27 cellular contexts compared by ENCODE assay signal in the genomic region with DNA sequence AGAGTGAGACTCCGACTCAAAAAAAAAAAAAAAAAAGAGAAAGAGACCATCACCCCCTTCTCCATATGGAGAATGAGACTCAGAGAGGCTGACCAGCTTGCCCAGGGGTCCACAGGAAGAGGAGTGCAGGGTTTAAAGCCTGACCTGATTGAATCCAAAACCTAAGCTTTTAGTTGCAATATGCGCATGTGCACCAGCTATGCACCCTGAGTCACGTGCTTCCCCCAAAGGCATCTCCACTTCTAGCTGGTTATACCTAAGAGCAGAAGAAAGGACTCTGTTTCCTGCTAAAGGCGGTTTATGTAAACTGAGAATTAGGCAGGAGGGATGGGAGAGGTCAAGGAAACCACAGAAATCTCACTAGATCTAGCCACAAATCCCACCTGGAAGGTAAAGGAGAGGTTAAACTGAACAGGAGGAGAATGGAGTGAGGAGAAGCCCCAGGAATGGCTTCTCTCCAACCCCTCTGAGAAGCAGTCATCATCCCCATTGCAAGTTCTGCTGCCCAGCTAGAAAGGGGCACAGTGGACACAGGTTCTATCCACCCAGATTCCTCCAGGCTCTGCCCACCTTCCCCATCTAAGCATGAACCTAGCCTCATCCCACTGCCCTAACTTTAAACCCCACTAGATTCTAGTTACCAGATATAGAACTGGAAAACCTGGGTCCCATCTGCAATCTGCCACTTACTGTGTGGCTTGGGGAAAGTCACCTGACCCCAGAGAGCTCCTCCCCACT.
"Had no signal": no experiment of that assay in that cellular context is flagged by ENCODE, and none has a peak within 500 bp of the region (broad histone marks: within the 10 kb centered on the region; RNA-seq: fewer than 3 reads in every experiment).

No MANE protein-coding gene starts in this region.

- ATAC-seq: activated CD8-positive, alpha-beta memory T cell treated with anti-CD3 and anti-CD28 coated beads, Interleukin-2, amount 10 ng/mL, durations not matched to agents 7 days and 5 days; body of pancreas had no signal

- H3K27me3 ChIP-seq: ascending aorta, body of pancreas, MG63, Peyer's patch had no signal

- H3K27me3 Mint-ChIP-seq: activated CD4-positive, alpha-beta T cell treated with anti-CD3 and anti-CD28 coated beads, Interleukin-2, amount 10 ng/mL, durations not matched to agents 24 days and 14 days; activated CD8-positive, alpha-beta memory T cell treated with anti-CD3 and anti-CD28 coated beads, Interleukin-2, amount 10 ng/mL, durations not matched to agents 7 days and 5 days; activated naive CD4-positive, alpha-beta T cell treated with anti-CD3 and anti-CD28 coated beads, Interleukin-2, amount 50 U/mL, for 24 hours; activated T-cell treated with anti-CD3 and anti-CD28 coated beads, Interleukin-2, amount 50 U/mL, for 24 hours; central memory CD8-positive, alpha-beta T cell; IgD-negative memory B cell had no signal

- FAIRE-seq: bronchial epithelial cell had no signal

- H3K4me1 ChIP-seq: ascending aorta, body of pancreas, Peyer's patch had no signal

- H3K4me3 Mint-ChIP-seq: activated CD4-positive, alpha-beta T cell treated with anti-CD3 and anti-CD28 coated beads, Interleukin-2, amount 10 ng/mL, durations not matched to agents 24 days and 14 days; activated CD8-positive, alpha-beta memory T cell treated with anti-CD3 and anti-CD28 coated beads, Interleukin-2, amount 10 ng/mL, durations not matched to agents 7 days and 5 days; activated naive CD4-positive, alpha-beta T cell treated with anti-CD3 and anti-CD28 coated beads, Interleukin-2, amount 50 U/mL, for 24 hours; activated T-cell treated with anti-CD3 and anti-CD28 coated beads, Interleukin-2, amount 50 U/mL, for 24 hours; activated T-helper 1 cell treated with anti-CD3 and anti-CD28 coated beads, Interleukin-12 subunit alpha, Interleukin-12 subunit beta, Interleukin-2, Interleukin-4 antibody, amounts not matched to agents 30 ng/mL and 10 ng/mL and 1 ng/mL, durations not matched to agents 14 hours and 24 hours and 36 hours; central memory CD8-positive, alpha-beta T cell; IgD-negative memory B cell; T-helper 1 cell treated with Interleukin-12 subunit alpha and Interleukin-12 subunit beta and Interleukin-4 antibody, amounts not matched to agents 30 μg/mL and 1 μg/mL, for 36 hours had no signal

- H3K4me3 ChIP-seq: ascending aorta, body of pancreas, MG63, Peyer's patch had no signal

- H3K9me3 ChIP-seq: body of pancreas, MG63, Peyer's patch had no signal

- H3K27ac Mint-ChIP-seq: activated CD4-positive, alpha-beta T cell treated with anti-CD3 and anti-CD28 coated beads, Interleukin-2, amount 10 ng/mL, durations not matched to agents 24 days and 14 days; activated CD8-positive, alpha-beta memory T cell treated with anti-CD3 and anti-CD28 coated beads, Interleukin-2, amount 10 ng/mL, durations not matched to agents 7 days and 5 days; activated naive CD4-positive, alpha-beta T cell treated with anti-CD3 and anti-CD28 coated beads, Interleukin-2, amount 50 U/mL, for 24 hours; activated T-cell treated with anti-CD3 and anti-CD28 coated beads, Interleukin-2, amount 50 U/mL, for 24 hours; activated T-helper 1 cell treated with anti-CD3 and anti-CD28 coated beads, Interleukin-12 subunit alpha, Interleukin-12 subunit beta, Interleukin-2, Interleukin-4 antibody, amounts not matched to agents 30 ng/mL and 10 ng/mL and 1 ng/mL, durations not matched to agents 14 hours and 24 hours and 36 hours; IgD-negative memory B cell; T-helper 1 cell treated with Interleukin-12 subunit alpha and Interleukin-12 subunit beta and Interleukin-4 antibody, amounts not matched to agents 30 μg/mL and 1 μg/mL, for 36 hours had no signal

- DNase-seq: activated CD4-positive, alpha-beta T cell treated with anti-CD3 and anti-CD28 coated beads for 1 hour; activated CD4-positive, alpha-beta T cell treated with anti-CD3 and anti-CD28 coated beads, Interleukin-2, amount 10 ng/mL, durations not matched to agents 24 days and 14 days; activated CD4-positive, alpha-beta T cell treated with anti-CD3 and anti-CD28 coated beads, Interleukin-2, amount 50 U/mL, for 48 hours; activated CD8-positive, alpha-beta memory T cell treated with anti-CD3 and anti-CD28 coated beads, Interleukin-2, amount 10 ng/mL, durations not matched to agents 7 days and 5 days; activated effector memory CD4-positive, alpha-beta T cell treated with Interleukin-2 at 50 U/mL for 16 hours; activated naive CD4-positive, alpha-beta T cell; activated T-cell treated with anti-CD3 and anti-CD28 coated beads, Interleukin-2, amount 50 U/mL, for 24 hours; amniotic stem cell; body of pancreas; MG63; NCI-H1105; NCI-H1436 treated with DMSO at 0.1 percent for 48 hours; NCI-H187; NCI-H2081; NCI-H2227 treated with DMSO at 0.1 percent for 48 hours; NCI-H446 treated with DMSO at 0.1 percent for 48 hours; NCI-H526 treated with DMSO at 0.1 percent for 48 hours; Peyer's patch; SHP77 treated with DMSO at 0.1 percent for 48 hours had no signal

- H3K36me3 ChIP-seq: ascending aorta, MG63, Peyer's patch had no signal

- H3K4me1 Mint-ChIP-seq: activated CD4-positive, alpha-beta T cell treated with anti-CD3 and anti-CD28 coated beads, Interleukin-2, amount 10 ng/mL, durations not matched to agents 24 days and 14 days; activated CD8-positive, alpha-beta memory T cell treated with anti-CD3 and anti-CD28 coated beads, Interleukin-2, amount 10 ng/mL, durations not matched to agents 7 days and 5 days; activated naive CD4-positive, alpha-beta T cell treated with anti-CD3 and anti-CD28 coated beads, Interleukin-2, amount 50 U/mL, for 24 hours; central memory CD8-positive, alpha-beta T cell; IgD-negative memory B cell had no signal

- H3K9ac ChIP-seq: KMS-11 had no signal

- H3K27ac ChIP-seq: ascending aorta, body of pancreas, KMS-11, Peyer's patch had no signal

- H3K36me3 Mint-ChIP-seq: activated CD8-positive, alpha-beta memory T cell treated with anti-CD3 and anti-CD28 coated beads, Interleukin-2, amount 10 ng/mL, durations not matched to agents 7 days and 5 days; activated naive CD4-positive, alpha-beta T cell treated with anti-CD3 and anti-CD28 coated beads, Interleukin-2, amount 50 U/mL, for 24 hours had no signal

- H3K4me2 ChIP-seq: KMS-11 had no signal
